1 cellular context compared by ENCODE assay signal in the genomic region with DNA sequence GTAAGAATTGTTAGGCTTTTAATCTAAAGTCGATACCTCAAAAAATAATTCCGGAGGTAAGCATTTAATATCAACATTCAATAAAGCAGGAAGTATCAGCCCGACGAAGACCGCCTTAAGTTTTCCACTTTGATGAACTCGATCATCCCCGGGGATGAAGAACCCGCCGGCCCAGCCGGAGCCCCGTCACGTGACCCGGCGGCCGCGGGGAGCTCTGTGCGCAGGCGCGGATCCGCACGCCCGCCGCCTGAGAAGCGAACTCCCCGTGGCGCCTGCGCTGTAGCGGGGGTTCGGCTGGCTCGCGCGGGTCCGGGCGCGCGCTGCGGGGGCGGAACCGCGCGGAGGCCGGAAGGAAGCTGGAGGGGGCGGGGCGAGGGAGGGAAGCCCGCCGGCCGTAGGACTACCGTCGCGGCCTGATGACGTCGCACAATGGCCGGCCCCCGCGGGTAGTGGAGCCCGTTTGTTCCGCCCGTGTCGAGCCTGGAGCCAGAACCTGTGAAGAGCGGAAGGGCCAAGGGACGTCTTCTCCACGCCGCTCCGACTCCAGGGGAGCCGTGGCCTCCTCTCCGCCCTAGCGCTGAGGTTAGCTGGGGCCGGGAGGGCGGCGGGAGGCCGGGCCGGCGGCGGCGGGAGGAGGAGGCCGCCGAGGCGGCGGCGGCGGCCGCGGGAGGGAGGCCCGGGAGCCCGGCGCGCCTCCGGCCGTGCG.
TF ChIP-seq lines count a peak whose summit lies in the region.

A gene (plus strand): TSS at position 419 of the 706 bp plus-strand sequence. CDS start 6,721 bp downstream, outside the sequence.

TF ChIP-seq in HepG2, 621 proteins besides CTCF, POLR2A, EP300 and RAD21 (continued from another document and continues in another):
- TF ChIP-seq, protein P1, sequence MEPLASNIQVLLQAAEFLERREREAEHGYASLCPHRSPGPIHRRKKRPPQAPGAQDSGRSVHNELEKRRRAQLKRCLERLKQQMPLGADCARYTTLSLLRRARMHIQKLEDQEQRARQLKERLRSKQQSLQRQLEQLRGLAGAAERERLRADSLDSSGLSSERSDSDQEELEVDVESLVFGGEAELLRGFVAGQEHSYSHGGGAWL (CRISPR knock-in tag; IDR thresholded peaks at IDR 0.05), result no peak
- TF ChIP-seq ZNF841 (CRISPR knock-in tag; IDR thresholded peaks at IDR 0.05; ENCODE audit: borderline replicate concordance) (no peak), ZNF709 (CRISPR knock-in tag; IDR thresholded peaks at IDR 0.05) (peak; percentile 72; the same call in 1 of the 2 replicates), FOXC1 (CRISPR knock-in tag; IDR thresholded peaks at IDR 0.05; ENCODE audit: borderline replicate concordance) (no peak), SALL1 (CRISPR knock-in tag; IDR thresholded peaks at IDR 0.05) (peak; percentile 73), ZNF703 (CRISPR knock-in tag; IDR thresholded peaks at IDR 0.05; ENCODE audit: borderline replicate concordance) (no peak), ZNF816 (CRISPR knock-in tag; IDR thresholded peaks at IDR 0.05; ENCODE audit: borderline replicate concordance) (no peak), ZFP36 (IDR thresholded peaks at IDR 0.05; ENCODE audit: borderline replicate concordance, low read depth, low read length, partially characterized antibody) (no peak), MED8 (CRISPR knock-in tag; IDR thresholded peaks at IDR 0.05; ENCODE audit: insufficient replicate concordance) (peak; percentile 73), EZH2 (conservative IDR thresholded peaks at IDR 0.05; ENCODE audit: low read depth, low read length) (no peak), KDM1A (CRISPR knock-in tag; IDR thresholded peaks at IDR 0.05) (no peak), HOXD1 (CRISPR knock-in tag; IDR thresholded peaks at IDR 0.05) (peak; percentile 76; the same call in 1 of the 2 replicates), ZNF720 (CRISPR knock-in tag; IDR thresholded peaks at IDR 0.05) (no peak), TOPORS (CRISPR knock-in tag; IDR thresholded peaks at IDR 0.05) (no peak), ZNF598 (CRISPR knock-in tag; IDR thresholded peaks at IDR 0.05; ENCODE audit: borderline replicate concordance) (no peak), ZNF614 (CRISPR knock-in tag; IDR thresholded peaks at IDR 0.05; ENCODE audit: borderline replicate concordance) (no peak; the same call in 1 of the 2 replicates), MIER3 (CRISPR knock-in tag; IDR thresholded peaks at IDR 0.05; ENCODE audit: borderline replicate concordance) (no peak; the same call in 1 of the 2 replicates), TMF1 (CRISPR knock-in tag; IDR thresholded peaks at IDR 0.05; ENCODE audit: low read depth) (no peak), AGO1 (IDR thresholded peaks at IDR 0.05; ENCODE audit: low read depth, low read length, poor library complexity, severe bottlenecking) (peak; percentile 50), ZNF354B (CRISPR knock-in tag; IDR thresholded peaks at IDR 0.05) (no peak), IKZF1 (IDR thresholded peaks at IDR 0.05) (no peak), NAIF1 (CRISPR knock-in tag; IDR thresholded peaks at IDR 0.05; ENCODE audit: borderline replicate concordance) (no peak), ZKSCAN5 (CRISPR knock-in tag; IDR thresholded peaks at IDR 0.05) (no peak), POLR2AphosphoS5 (IDR thresholded peaks at IDR 0.05; ENCODE audit: low read depth, low read length) (peak; percentile 92), ZNF33A (CRISPR knock-in tag; IDR thresholded peaks at IDR 0.05; ENCODE audit: borderline replicate concordance) (no peak), KDM4B (CRISPR knock-in tag; IDR thresholded peaks at IDR 0.05) (peak; percentile 76), CAMTA2 (CRISPR knock-in tag; IDR thresholded peaks at IDR 0.05; ENCODE audit: borderline replicate concordance) (no peak; the same call in 1 of the 2 replicates)
- TF ChIP-seq, protein P2, sequence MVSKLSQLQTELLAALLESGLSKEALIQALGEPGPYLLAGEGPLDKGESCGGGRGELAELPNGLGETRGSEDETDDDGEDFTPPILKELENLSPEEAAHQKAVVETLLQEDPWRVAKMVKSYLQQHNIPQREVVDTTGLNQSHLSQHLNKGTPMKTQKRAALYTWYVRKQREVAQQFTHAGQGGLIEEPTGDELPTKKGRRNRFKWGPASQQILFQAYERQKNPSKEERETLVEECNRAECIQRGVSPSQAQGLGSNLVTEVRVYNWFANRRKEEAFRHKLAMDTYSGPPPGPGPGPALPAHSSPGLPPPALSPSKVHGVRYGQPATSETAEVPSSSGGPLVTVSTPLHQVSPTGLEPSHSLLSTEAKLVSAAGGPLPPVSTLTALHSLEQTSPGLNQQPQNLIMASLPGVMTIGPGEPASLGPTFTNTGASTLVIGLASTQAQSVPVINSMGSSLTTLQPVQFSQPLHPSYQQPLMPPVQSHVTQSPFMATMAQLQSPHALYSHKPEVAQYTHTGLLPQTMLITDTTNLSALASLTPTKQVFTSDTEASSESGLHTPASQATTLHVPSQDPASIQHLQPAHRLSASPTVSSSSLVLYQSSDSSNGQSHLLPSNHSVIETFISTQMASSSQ (IDR thresholded peaks at IDR 0.05; ENCODE audit: low read depth), result no peak
- TF ChIP-seq, protein P2 (CRISPR knock-in tag; IDR thresholded peaks at IDR 0.05; ENCODE audit: borderline replicate concordance), result peak; percentile 60
- TF ChIP-seq, protein P3, sequence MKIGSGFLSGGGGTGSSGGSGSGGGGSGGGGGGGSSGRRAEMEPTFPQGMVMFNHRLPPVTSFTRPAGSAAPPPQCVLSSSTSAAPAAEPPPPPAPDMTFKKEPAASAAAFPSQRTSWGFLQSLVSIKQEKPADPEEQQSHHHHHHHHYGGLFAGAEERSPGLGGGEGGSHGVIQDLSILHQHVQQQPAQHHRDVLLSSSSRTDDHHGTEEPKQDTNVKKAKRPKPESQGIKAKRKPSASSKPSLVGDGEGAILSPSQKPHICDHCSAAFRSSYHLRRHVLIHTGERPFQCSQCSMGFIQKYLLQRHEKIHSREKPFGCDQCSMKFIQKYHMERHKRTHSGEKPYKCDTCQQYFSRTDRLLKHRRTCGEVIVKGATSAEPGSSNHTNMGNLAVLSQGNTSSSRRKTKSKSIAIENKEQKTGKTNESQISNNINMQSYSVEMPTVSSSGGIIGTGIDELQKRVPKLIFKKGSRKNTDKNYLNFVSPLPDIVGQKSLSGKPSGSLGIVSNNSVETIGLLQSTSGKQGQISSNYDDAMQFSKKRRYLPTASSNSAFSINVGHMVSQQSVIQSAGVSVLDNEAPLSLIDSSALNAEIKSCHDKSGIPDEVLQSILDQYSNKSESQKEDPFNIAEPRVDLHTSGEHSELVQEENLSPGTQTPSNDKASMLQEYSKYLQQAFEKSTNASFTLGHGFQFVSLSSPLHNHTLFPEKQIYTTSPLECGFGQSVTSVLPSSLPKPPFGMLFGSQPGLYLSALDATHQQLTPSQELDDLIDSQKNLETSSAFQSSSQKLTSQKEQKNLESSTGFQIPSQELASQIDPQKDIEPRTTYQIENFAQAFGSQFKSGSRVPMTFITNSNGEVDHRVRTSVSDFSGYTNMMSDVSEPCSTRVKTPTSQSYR (CRISPR knock-in tag; IDR thresholded peaks at IDR 0.05; ENCODE audit: borderline replicate concordance), result peak; percentile 74; the same call in 1 of the 2 replicates
- TF ChIP-seq, protein P4, sequence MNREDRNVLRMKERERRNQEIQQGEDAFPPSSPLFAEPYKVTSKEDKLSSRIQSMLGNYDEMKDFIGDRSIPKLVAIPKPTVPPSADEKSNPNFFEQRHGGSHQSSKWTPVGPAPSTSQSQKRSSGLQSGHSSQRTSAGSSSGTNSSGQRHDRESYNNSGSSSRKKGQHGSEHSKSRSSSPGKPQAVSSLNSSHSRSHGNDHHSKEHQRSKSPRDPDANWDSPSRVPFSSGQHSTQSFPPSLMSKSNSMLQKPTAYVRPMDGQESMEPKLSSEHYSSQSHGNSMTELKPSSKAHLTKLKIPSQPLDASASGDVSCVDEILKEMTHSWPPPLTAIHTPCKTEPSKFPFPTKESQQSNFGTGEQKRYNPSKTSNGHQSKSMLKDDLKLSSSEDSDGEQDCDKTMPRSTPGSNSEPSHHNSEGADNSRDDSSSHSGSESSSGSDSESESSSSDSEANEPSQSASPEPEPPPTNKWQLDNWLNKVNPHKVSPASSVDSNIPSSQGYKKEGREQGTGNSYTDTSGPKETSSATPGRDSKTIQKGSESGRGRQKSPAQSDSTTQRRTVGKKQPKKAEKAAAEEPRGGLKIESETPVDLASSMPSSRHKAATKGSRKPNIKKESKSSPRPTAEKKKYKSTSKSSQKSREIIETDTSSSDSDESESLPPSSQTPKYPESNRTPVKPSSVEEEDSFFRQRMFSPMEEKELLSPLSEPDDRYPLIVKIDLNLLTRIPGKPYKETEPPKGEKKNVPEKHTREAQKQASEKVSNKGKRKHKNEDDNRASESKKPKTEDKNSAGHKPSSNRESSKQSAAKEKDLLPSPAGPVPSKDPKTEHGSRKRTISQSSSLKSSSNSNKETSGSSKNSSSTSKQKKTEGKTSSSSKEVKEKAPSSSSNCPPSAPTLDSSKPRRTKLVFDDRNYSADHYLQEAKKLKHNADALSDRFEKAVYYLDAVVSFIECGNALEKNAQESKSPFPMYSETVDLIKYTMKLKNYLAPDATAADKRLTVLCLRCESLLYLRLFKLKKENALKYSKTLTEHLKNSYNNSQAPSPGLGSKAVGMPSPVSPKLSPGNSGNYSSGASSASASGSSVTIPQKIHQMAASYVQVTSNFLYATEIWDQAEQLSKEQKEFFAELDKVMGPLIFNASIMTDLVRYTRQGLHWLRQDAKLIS (CRISPR knock-in tag; IDR thresholded peaks at IDR 0.05), result no peak
- TF ChIP-seq, protein P5, sequence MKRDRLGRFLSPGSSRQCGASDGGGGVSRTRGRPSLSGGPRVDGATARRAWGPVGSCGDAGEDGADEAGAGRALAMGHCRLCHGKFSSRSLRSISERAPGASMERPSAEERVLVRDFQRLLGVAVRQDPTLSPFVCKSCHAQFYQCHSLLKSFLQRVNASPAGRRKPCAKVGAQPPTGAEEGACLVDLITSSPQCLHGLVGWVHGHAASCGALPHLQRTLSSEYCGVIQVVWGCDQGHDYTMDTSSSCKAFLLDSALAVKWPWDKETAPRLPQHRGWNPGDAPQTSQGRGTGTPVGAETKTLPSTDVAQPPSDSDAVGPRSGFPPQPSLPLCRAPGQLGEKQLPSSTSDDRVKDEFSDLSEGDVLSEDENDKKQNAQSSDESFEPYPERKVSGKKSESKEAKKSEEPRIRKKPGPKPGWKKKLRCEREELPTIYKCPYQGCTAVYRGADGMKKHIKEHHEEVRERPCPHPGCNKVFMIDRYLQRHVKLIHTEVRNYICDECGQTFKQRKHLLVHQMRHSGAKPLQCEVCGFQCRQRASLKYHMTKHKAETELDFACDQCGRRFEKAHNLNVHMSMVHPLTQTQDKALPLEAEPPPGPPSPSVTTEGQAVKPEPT (CRISPR knock-in tag; IDR thresholded peaks at IDR 0.05; ENCODE audit: low read depth), result no peak
